In genomic region chr4:7652006-7652405, GRCh38 we compare ENCODE assay signal across 24 cellular contexts.
A peak's percentile ranks its signal among the peaks of the same experiment; 100 is the strongest.
DNase-seq lines count a peak whose midpoint lies in the region; ATAC-seq, FAIRE-seq and TF ChIP-seq lines count a peak whose summit lies in the region.
"Had no signal": no experiment of that assay in that cellular context is flagged by ENCODE, and none has a peak within 500 bp of the region (broad histone marks: within the 10 kb centered on the region; RNA-seq: fewer than 3 reads in every experiment).

No MANE protein-coding gene starts in this region.

- H3K36me3 Mint-ChIP-seq in neural crest cell (ENCODE audit: low read depth) = no peaks in the 10 kb centered on the region
- no peaks in the 10 kb centered on the region for H3K36me3 Mint-ChIP-seq in stimulated activated naive B cell treated with anti-CD40 and anti-IgM and Interleukin-4, amounts not matched to agents 10 μg/mL and 1 μg/mL and 100 μg/mL, for 72 hours
- H3K36me3 Mint-ChIP-seq in activated naive CD4-positive, alpha-beta T cell treated with anti-CD3 and anti-CD28 coated beads, Interleukin-2, amount 10 ng/mL, durations not matched to agents 7 days and 5 days = no peaks in the 10 kb centered on the region
- H3K36me3 Mint-ChIP-seq: WTC11 had no signal

- H3K27me3 ChIP-seq in right atrium auricular region (no peaks in the 10 kb centered on the region), H1 (replicated peaks in 1 of 4; ENCODE audit: control insufficient read depth in 3 of 4, extremely low read depth in 1 of 4, insufficient read depth in 3 of 4, low read length in 3 of 4) (no peaks in the 10 kb centered on the region)
- H3K27me3 ChIP-seq: gastrocnemius medialis had no signal

- DNase-seq in left ventricle myocardium superior (peak; percentile 16), right atrium auricular region (ENCODE audit: low spot score) (no peak), H1 (ENCODE audit: low read depth in 1 of 2, low spot score in 2 of 2) (no peak), neural crest cell (ENCODE audit: low read depth, low spot score) (no peak), NCI-H345 (lab: John Stamatoyannopoulos, UW) (no peak)
- DNase-seq in stimulated activated naive B cell treated with anti-CD40 and anti-IgM and Interleukin-4, amounts not matched to agents 10 μg/mL and 1 μg/mL and 100 μg/mL, for 72 hours = no peak
- no peak for DNase-seq in activated naive CD4-positive, alpha-beta T cell treated with anti-CD3 and anti-CD28 coated beads, Interleukin-2, amount 10 ng/mL, durations not matched to agents 7 days and 5 days
- DNase-seq: DMS153, gastrocnemius medialis, GF-D8, left cardiac atrium, NCI-H146, NCI-H2171 treated with DMSO at 0.1 percent for 48 hours, NCI-H69, occipital lobe, SIG-M5 had no signal

- H2BK12ac ChIP-seq in H1 (ENCODE audit: low read depth, low read length) = peak overlapping the region; percentile 5; the same call in 1 of the 2 replicates

- ATAC-seq in left ventricle myocardium superior (no peak), HG03565 (IDR thresholded peaks at IDR 0.05; ENCODE audit: unreplicated experiment) (no peak)
- no peak for ATAC-seq in stimulated activated naive B cell treated with anti-CD40 and anti-IgM and Interleukin-4, amounts not matched to agents 10 μg/mL and 1 μg/mL and 100 μg/mL, for 72 hours (replicated peaks)
- ATAC-seq: A549, gastrocnemius medialis, right cardiac atrium had no signal

- no peak overlapping the region for H3K4ac ChIP-seq in H1 (replicated peaks; ENCODE audit: insufficient read length, low read depth, low read length)

- no peaks in the 10 kb centered on the region for H4K20me1 ChIP-seq in H1 (replicated peaks in 1 of 2; ENCODE audit: control insufficient read depth in 1 of 2, insufficient read depth in 2 of 2, low read length in 2 of 2)

- no peak overlapping the region for H2AFZ ChIP-seq in H1 (ENCODE audit: low read length)
- H2AFZ ChIP-seq: GM23338 had no signal

- no peak overlapping the region for H4K8ac ChIP-seq in H1 (ENCODE audit: extremely low read depth, insufficient read depth, low read length)

- TF ChIP-seq POLR2A in H1 (IDR thresholded peaks at IDR 0.05; ENCODE audit: control extremely low read depth in 1 of 2, low read depth in 2 of 2, low read length in 2 of 2) = no peak

- H3K4me3 Mint-ChIP-seq in neural crest cell = no peak overlapping the region
- H3K4me3 Mint-ChIP-seq in stimulated activated naive B cell treated with anti-CD40 and anti-IgM and Interleukin-4, amounts not matched to agents 10 μg/mL and 1 μg/mL and 100 μg/mL, for 72 hours = no peak overlapping the region
- H3K4me3 Mint-ChIP-seq in activated naive CD4-positive, alpha-beta T cell treated with anti-CD3 and anti-CD28 coated beads, Interleukin-2, amount 10 ng/mL, durations not matched to agents 7 days and 5 days = no peak overlapping the region
- H3K4me3 Mint-ChIP-seq: GM23338; T-helper 1 cell treated with Interleukin-12 subunit alpha and Interleukin-12 subunit beta and Interleukin-4 antibody, amounts not matched to agents 30 μg/mL and 1 μg/mL, for 36 hours; WTC11 had no signal

- no peak overlapping the region for H4K5ac ChIP-seq in H1 (ENCODE audit: insufficient read length, low read depth, low read length)

- H2BK15ac ChIP-seq in H1 (ENCODE audit: low read length) = no peak overlapping the region

- H3K56ac ChIP-seq in H1 (replicated peaks; ENCODE audit: insufficient read length, low read depth, low read length) = no peak overlapping the region

- 80% methylated on average over 8 of the region's 8 CpGs; no CpG with 5 or more reads in 1 of the 2 experiments for WGBS in H1 (ENCODE audit: extremely low coverage in 1 of 2, insufficient coverage in 1 of 2, insufficient read length in 1 of 2, insufficient replicate concordance in 2 of 2, low coverage in 1 of 2, low lambda C conversion rate in 2 of 2, missing lambda C conversion rate in 1 of 2), 2 experiments

- no peaks in the 10 kb centered on the region for H3K9me3 ChIP-seq in right atrium auricular region
- no peaks in the 10 kb centered on the region for H3K9me3 ChIP-seq in H1 (ENCODE audit: insufficient read depth in 2 of 2, low read depth in 1 of 2, low read length in 1 of 2)
- H3K9me3 ChIP-seq: A549, gastrocnemius medialis had no signal

- 0 out of 2 replicates have a peak, but pooled peaks cover under 1% of the 10 kb centered on the region for H3K23me2 ChIP-seq in H1 (ENCODE audit: low read depth, low read length)

- no peak overlapping the region for H3K9ac ChIP-seq in H1 (replicated peaks in 1 of 4; ENCODE audit: extremely low read depth in 1 of 4, low read depth in 3 of 4, low read length in 3 of 4)

- FAIRE-seq in H1 (lab: Jason Lieb, UNC) = no peak
- FAIRE-seq: A549, GM12891, urothelium cell line had no signal

- H2BK20ac ChIP-seq in H1 (ENCODE audit: low read length) = no peak overlapping the region

- H2BK5ac ChIP-seq in H1 (ENCODE audit: low read depth, low read length) = no peak overlapping the region

- peak overlapping the region; percentile 19 for H3K18ac ChIP-seq in H1 (ENCODE audit: extremely low read depth, low read length)

- peak overlapping the region in 1 of 2 experiments; percentile 23; a peak in 1 of 4 replicates for H3K4me2 ChIP-seq in H1 (ENCODE audit: insufficient read depth in 1 of 2, low read depth in 2 of 2, low read length in 2 of 2)
- H3K4me2 ChIP-seq: A549 had no signal

- peaks cover 3% of the 10 kb centered on the region for H3K27me3 Mint-ChIP-seq in neural crest cell (ENCODE audit: low read depth)
- peaks cover 31 to 37% of the 10 kb centered on the region in 2 donors for H3K27me3 Mint-ChIP-seq in stimulated activated naive B cell treated with anti-CD40 and anti-IgM and Interleukin-4, amounts not matched to agents 10 μg/mL and 1 μg/mL and 100 μg/mL, for 72 hours
- H3K27me3 Mint-ChIP-seq in activated naive CD4-positive, alpha-beta T cell treated with anti-CD3 and anti-CD28 coated beads, Interleukin-2, amount 10 ng/mL, durations not matched to agents 7 days and 5 days = peaks cover 12% of the 10 kb centered on the region

- H3K79me2 ChIP-seq in H1 (ENCODE audit: control insufficient read depth in 1 of 2, insufficient read depth in 2 of 2, low read length in 2 of 2) = no peaks in the 10 kb centered on the region

- H3K4me1 Mint-ChIP-seq in neural crest cell = peaks cover 61% of the 10 kb centered on the region
- H3K4me1 Mint-ChIP-seq in stimulated activated naive B cell treated with anti-CD40 and anti-IgM and Interleukin-4, amounts not matched to agents 10 μg/mL and 1 μg/mL and 100 μg/mL, for 72 hours = peaks cover 13 to 15% of the 10 kb centered on the region in 2 donors
- peaks cover 33% of the 10 kb centered on the region for H3K4me1 Mint-ChIP-seq in activated naive CD4-positive, alpha-beta T cell treated with anti-CD3 and anti-CD28 coated beads, Interleukin-2, amount 10 ng/mL, durations not matched to agents 7 days and 5 days

- CTCF ChIA-PET in H1 (lab: Charles Lee; ENCODE audit: partially characterized antibody) = interaction anchor here (0.8 to 3.8 kb wide), 13 partner anchors 9 to 448 kb away, joined by 3 to 16 read pairs (median 3); no protein-coding TSS in a partner anchor
- CTCF ChIA-PET in activated naive CD4-positive, alpha-beta T cell treated with anti-CD3 and anti-CD28 coated beads, Interleukin-2, amount 10 ng/mL, durations not matched to agents 7 days and 5 days (lab: Charles Lee) = no interaction called here

- no peak for TF ChIP-seq CTCF in right atrium auricular region (IDR thresholded peaks at IDR 0.05)
- no peak for TF ChIP-seq CTCF in H1 (IDR thresholded peaks at IDR 0.05; ENCODE audit: control extremely low read depth in 1 of 3, insufficient read depth in 1 of 3, low read depth in 1 of 3, low read length in 3 of 3)
- TF ChIP-seq CTCF in neural crest cell (conservative IDR thresholded peaks at IDR 0.05) = no peak

- H3K9me3 Mint-ChIP-seq in neural crest cell = no peaks in the 10 kb centered on the region
- H3K9me3 Mint-ChIP-seq in stimulated activated naive B cell treated with anti-CD40 and anti-IgM and Interleukin-4, amounts not matched to agents 10 μg/mL and 1 μg/mL and 100 μg/mL, for 72 hours = no peaks in the 10 kb centered on the region
- H3K9me3 Mint-ChIP-seq in activated naive CD4-positive, alpha-beta T cell treated with anti-CD3 and anti-CD28 coated beads, Interleukin-2, amount 10 ng/mL, durations not matched to agents 7 days and 5 days = no peaks in the 10 kb centered on the region
- H3K9me3 Mint-ChIP-seq: GM23338; T-helper 1 cell treated with Interleukin-12 subunit alpha and Interleukin-12 subunit beta and Interleukin-4 antibody, amounts not matched to agents 30 μg/mL and 1 μg/mL, for 36 hours; WTC11 had no signal

- TF ChIP-seq EP300 in H1 (IDR thresholded peaks at IDR 0.05; ENCODE audit: borderline replicate concordance in 1 of 2, low read depth in 2 of 2, low read length in 2 of 2) = no peak

- POLR2A ChIA-PET in H1 (lab: Charles Lee; ENCODE audit: partially characterized antibody) = no interaction called here

- no peak overlapping the region for H3K14ac ChIP-seq in H1 (ENCODE audit: insufficient read length)

- H2AK5ac ChIP-seq in H1 (ENCODE audit: low read depth, low read length) = no peak overlapping the region

- no peaks in the 10 kb centered on the region for H3K36me3 ChIP-seq in right atrium auricular region
- no peaks in the 10 kb centered on the region for H3K36me3 ChIP-seq in H1 (ENCODE audit: control insufficient read depth in 2 of 4, insufficient read depth in 4 of 4, low read length in 3 of 4)
- H3K36me3 ChIP-seq: gastrocnemius medialis had no signal

- no peak overlapping the region for H2BK120ac ChIP-seq in H1 (replicated peaks; ENCODE audit: low read depth, low read length)

- peaks cover 0 to 8% of the 10 kb centered on the region in 2 donors for H3K4me1 ChIP-seq in right atrium auricular region
- peaks cover 0 to 14% (median 12%) of the 10 kb centered on the region in 4 experiments; a peak in 6 of 7 replicates for H3K4me1 ChIP-seq in H1 (replicated peaks in 1 of 4; ENCODE audit: control insufficient read depth in 3 of 4, insufficient read depth in 4 of 4, low read length in 3 of 4)
- H3K4me1 ChIP-seq: gastrocnemius medialis had no signal

- H3K79me1 ChIP-seq in H1 (ENCODE audit: low read depth, low read length) = no peaks in the 10 kb centered on the region

- TF ChIP-seq RAD21 in H1 (IDR thresholded peaks at IDR 0.05 in 1 of 2, conservative IDR thresholded peaks at IDR 0.05 in 1 of 2; ENCODE audit: low read depth in 2 of 2, low read length in 2 of 2) = no peak

- no peak overlapping the region for H3K4me3 ChIP-seq in right atrium auricular region
- H3K4me3 ChIP-seq in H1 (ENCODE audit: extremely low read depth in 1 of 4, insufficient read depth in 2 of 4, low read depth in 3 of 4, low read length in 4 of 4) = no peak overlapping the region
- H3K4me3 ChIP-seq: A549, gastrocnemius medialis, GM23338 had no signal

- peak overlapping the region; percentile 78 for H3K27ac Mint-ChIP-seq in neural crest cell (ENCODE audit: unreplicated experiment)
- no peak overlapping the region for H3K27ac Mint-ChIP-seq in stimulated activated naive B cell treated with anti-CD40 and anti-IgM and Interleukin-4, amounts not matched to agents 10 μg/mL and 1 μg/mL and 100 μg/mL, for 72 hours
- no peak overlapping the region for H3K27ac Mint-ChIP-seq in activated naive CD4-positive, alpha-beta T cell treated with anti-CD3 and anti-CD28 coated beads, Interleukin-2, amount 10 ng/mL, durations not matched to agents 7 days and 5 days
- H3K27ac Mint-ChIP-seq: T-helper 1 cell treated with Interleukin-12 subunit alpha and Interleukin-12 subunit beta and Interleukin-4 antibody, amounts not matched to agents 30 μg/mL and 1 μg/mL, for 36 hours had no signal

- no peak overlapping the region for H3K23ac ChIP-seq in H1 (ENCODE audit: insufficient read length)

- H4K91ac ChIP-seq in H1 (replicated peaks; ENCODE audit: insufficient read length, low read length) = no peak overlapping the region

- H3K27ac ChIP-seq in right atrium auricular region (no peak overlapping the region), H1 (ENCODE audit: low read depth, low read length) (no peak overlapping the region)
- H3K27ac ChIP-seq: A549, gastrocnemius medialis had no signal

- intact Hi-C loops in left ventricle myocardium superior (cut with micrococcal nuclease) = no loop called here
